ENCODE assay signal across 10 cellular contexts in the genomic region with DNA sequence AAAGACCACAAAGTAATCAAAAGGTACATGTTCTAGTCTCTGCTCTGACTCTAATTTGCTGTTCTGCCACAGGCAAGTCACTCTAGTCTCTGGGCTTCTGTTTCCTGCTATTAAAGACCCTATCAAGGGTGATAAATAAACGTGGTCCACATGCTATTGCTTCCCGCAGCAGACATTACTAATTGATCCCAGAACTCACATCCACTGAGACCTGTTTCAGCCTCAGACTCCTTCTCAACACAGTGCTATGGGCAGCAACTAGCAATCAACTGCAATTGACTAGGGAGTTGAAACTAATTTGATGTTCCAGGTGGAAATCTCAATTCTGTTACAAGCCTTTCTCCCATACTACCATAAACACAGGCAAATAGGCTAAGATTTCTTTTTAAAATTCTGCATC.
"Had no signal": no experiment of that assay in that cellular context is flagged by ENCODE, and none has a peak within 500 bp of the region (broad histone marks: within the 10 kb centered on the region; RNA-seq: fewer than 3 reads in every experiment).

No MANE protein-coding gene starts in this region.

- H3K27ac Mint-ChIP-seq: IgD-negative memory B cell had no signal

- H3K4me3 Mint-ChIP-seq: IgD-negative memory B cell had no signal

- H3K4me2 ChIP-seq: KMS-11 had no signal

- FAIRE-seq: HepG2, HTR-8/SVneo had no signal

- DNase-seq: IMR-90, Karpas-422, Kasumi-1, KBM-7, KG1 had no signal

- ATAC-seq: HepG2 had no signal

- H3K27ac ChIP-seq: HL-60, KMS-11 had no signal

- H3K9ac ChIP-seq: KMS-11 had no signal

- H3K4me1 Mint-ChIP-seq: IgD-negative memory B cell had no signal

- H3K36me3 Mint-ChIP-seq: IgD-negative memory B cell had no signal
